In genomic region chr9:39474499-39474898, GRCh38 we compare ENCODE assay signal across 8 cellular contexts.
A peak's percentile ranks its signal among the peaks of the same experiment; 100 is the strongest.
ATAC-seq lines count a peak whose summit lies in the region.

No MANE protein-coding gene starts in this region.

- ATAC-seq in GM18517 (IDR thresholded peaks at IDR 0.05; ENCODE audit: unreplicated experiment) (peak; percentile 99), GM19035 (IDR thresholded peaks at IDR 0.05; ENCODE audit: unreplicated experiment) (peak; percentile 98), GM19468 (IDR thresholded peaks at IDR 0.05; ENCODE audit: extremely low read depth, unreplicated experiment) (peak; percentile 99), GM21717 (IDR thresholded peaks at IDR 0.05; ENCODE audit: unreplicated experiment) (peak; percentile 97), HG02798 (IDR thresholded peaks at IDR 0.05; ENCODE audit: poor library complexity, unreplicated experiment) (peak; percentile 99), HG03045 (IDR thresholded peaks at IDR 0.05; ENCODE audit: unreplicated experiment) (peak; percentile 98), HG03342 (IDR thresholded peaks at IDR 0.05; ENCODE audit: unreplicated experiment) (peak; percentile 99), HG03575 (IDR thresholded peaks at IDR 0.05; ENCODE audit: extremely low read depth, insufficient number of reproducible peaks, low FRiP score, unreplicated experiment) (peak; percentile 83)

Comparison
In these comparisons a context has a peak if more than half of its experiments do, and no peak if none do; other contexts are left out.
1. Peak in every context shown above with its lines: ATAC-seq.